ENCODE assay signal across 8 cellular contexts in genomic region chr19:17079710-17080440, GRCh38. TPM values are rescaled to one million over a fixed set of nuclear protein-coding genes. Genes with fewer than 3 reads are reported as not detected.
A peak's percentile ranks its signal among the peaks of the same experiment; 100 is the strongest.
DNase-seq lines count a peak whose midpoint lies in the region; ATAC-seq and TF ChIP-seq lines count a peak whose summit lies in the region.

No MANE protein-coding gene starts in this region.

- ATAC-seq in HG03060 (IDR thresholded peaks at IDR 0.05; ENCODE audit: low read depth, unreplicated experiment), result peak; percentile 33

- H3K9me3 ChIP-seq in skeletal muscle tissue (ENCODE audit: control insufficient read depth in 3 of 3, low read length in 3 of 3), result no peaks in the 10 kb centered on the region

- H3K4me1 ChIP-seq in skeletal muscle tissue (ENCODE audit: control insufficient read depth in 3 of 3, insufficient read depth in 3 of 3, low read length in 3 of 3), result peaks cover 18 to 46% (median 36%) of the 10 kb centered on the region in 3 donors

- TF ChIP-seq CTCF in astrocyte of the cerebellum (IDR thresholded peaks at IDR 0.05; ENCODE audit: low read depth, low read length, missing control alignments), result peak; percentile 79

- H3K27ac ChIP-seq in skeletal muscle tissue (ENCODE audit: low read depth, low read length), result peak overlapping the region; percentile 77

- H3K4me3 ChIP-seq in astrocyte of the cerebellum (ENCODE audit: low read depth, low read length) (peak overlapping the region; percentile 46), skeletal muscle tissue (ENCODE audit: low read length in 3 of 3) (peak overlapping the region; percentile 43 to 58 (median 54))

- H3K9ac ChIP-seq in skeletal muscle tissue (ENCODE audit: low read depth in 1 of 3, low read length in 3 of 3), result peak overlapping the region in 2 of 3 donors; percentile 53 to 70

- DNase-seq in GM03348 (ENCODE audit: low spot score) (peak; percentile 92), T-helper 9 cell (peak; percentile 35), astrocyte of the cerebellum (ENCODE audit: low read depth) (peak; percentile 92), hypothalamus (lab: John Stamatoyannopoulos, UW) (peak in 49 of 51 donors; percentile 31 to 89 (median 71)), SIG-M5 treated with dmso at 0.1 percent for 504 hours (lab: John Stamatoyannopoulos, UW; ENCODE audit: unreplicated experiment) (no peak), KG1 (lab: John Stamatoyannopoulos, UW) (no peak)

- no peaks in the 10 kb centered on the region for H3K36me3 ChIP-seq in skeletal muscle tissue (ENCODE audit: control insufficient read depth in 3 of 3, insufficient read depth in 3 of 3, low read length in 3 of 3)

- H3K27me3 ChIP-seq in skeletal muscle tissue (ENCODE audit: control insufficient read depth in 3 of 3, insufficient read depth in 3 of 3, low read length in 3 of 3), result no peaks in the 10 kb centered on the region

- in situ Hi-C loops in astrocyte of the cerebellum (cut with HindIII; ENCODE audit: low sequenced_read_pairs), result no loop called here

RNA-seq across cellular contexts. Expression of gene MYO9B, which starts 4.3 kb away (rescaled TPM):
- total RNA-seq in skeletal muscle tissue, result 12.5 TPM

RNA-seq across cellular contexts. Expression of gene HAUS8, which starts 4.6 kb away (rescaled TPM):
- 2.6 TPM for total RNA-seq in skeletal muscle tissue

RNA-seq across cellular contexts. Expression of gene CPAMD8, which starts 53.3 kb away (rescaled TPM):
- total RNA-seq in skeletal muscle tissue, result 3.7 TPM

Comparison
In these comparisons a context has a peak if more than half of its experiments do, and no peak if none do; other contexts are left out.
1. DNase-seq: peak in GM03348 (single experiment), T-helper 9 cell (single experiment), astrocyte of the cerebellum (single experiment) and hypothalamus (49 of 51); none in SIG-M5 treated with dmso at 0.1 percent for 504 hours (single experiment) and KG1 (single experiment).